ENCODE assay signal across 10 cellular contexts in the genomic region with DNA sequence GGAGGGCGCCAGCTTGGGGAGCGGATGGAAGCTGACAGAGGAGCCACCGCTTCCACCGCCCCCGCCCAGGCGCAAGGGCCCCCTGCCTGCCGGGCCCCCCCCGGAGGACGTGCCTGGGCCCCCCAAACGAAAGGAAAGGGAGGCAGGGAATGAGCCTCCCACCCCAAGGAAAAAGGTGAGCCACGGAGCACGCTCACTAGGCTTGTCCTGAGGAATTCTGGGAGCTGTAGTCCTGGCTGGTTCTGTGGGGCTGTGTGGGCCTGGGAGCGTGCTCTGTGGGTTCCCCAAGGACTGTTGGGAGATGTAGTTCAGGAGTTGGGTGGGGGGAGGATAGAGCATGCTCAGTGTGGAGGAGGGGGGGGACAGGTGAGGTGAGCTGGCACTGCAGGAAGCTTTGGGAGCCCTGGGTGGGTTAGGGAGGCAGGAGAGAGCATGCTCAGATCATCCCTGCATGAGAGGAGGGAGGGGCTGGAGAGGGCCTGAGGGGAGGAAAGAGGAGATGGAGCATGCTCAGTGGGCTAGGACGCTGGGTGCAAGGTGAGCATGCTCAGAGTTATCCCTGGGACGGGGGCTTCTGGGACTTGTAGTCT. TPM values are rescaled to one million over a fixed set of nuclear protein-coding genes. Genes with fewer than 3 reads are reported as not detected.
A peak's percentile ranks its signal among the peaks of the same experiment; 100 is the strongest.
DNase-seq lines count a peak whose midpoint lies in the region; ATAC-seq, FAIRE-seq and TF ChIP-seq lines count a peak whose summit lies in the region.
"Had no signal": no experiment of that assay in that cellular context is flagged by ENCODE, and none has a peak within 500 bp of the region (broad histone marks: within the 10 kb centered on the region; RNA-seq: fewer than 3 reads in every experiment).

No MANE protein-coding gene starts in this region.

- POLR2A ChIA-PET in A549 (lab: Yijun Ruan, JAX) = no interaction called here

- FAIRE-seq in A549 (lab: Jason Lieb, UNC) = peak; percentile 32
- peak; percentile 71 for FAIRE-seq in GM19239 (lab: Jason Lieb, UNC)

- H3K36me3 ChIP-seq in adipocyte (ENCODE audit: control insufficient read depth, insufficient read depth, low read length, severe bottlenecking) (peaks cover 23% of the 10 kb centered on the region), hepatocyte (replicated peaks; ENCODE audit: insufficient read depth, low read depth) (no peaks in the 10 kb centered on the region)

- H3K27ac ChIP-seq in A549 (peak overlapping the region; percentile 37 to 66; a peak in 3 of 6 replicates), hepatocyte (no peak overlapping the region)
- H3K27ac ChIP-seq: VCaP had no signal

- peaks cover 14% of the 10 kb centered on the region for H3K79me2 ChIP-seq in hepatocyte

- H3K4me3 ChIP-seq in A549 (no peak overlapping the region), adipocyte (ENCODE audit: low read length) (no peak overlapping the region), hepatocyte (no peak overlapping the region)

- no peaks in the 10 kb centered on the region for H3K9me2 ChIP-seq in hepatocyte (replicated peaks; ENCODE audit: insufficient read depth)

- H3K9ac ChIP-seq in adipocyte (ENCODE audit: low read length) = no peak overlapping the region

- DNase-seq in A549 (ENCODE audit: low read depth in 1 of 2, low spot score in 1 of 2) (peak; percentile 47 to 79), GM19239 (ENCODE audit: insufficient read length, low spot score) (no peak), NCI-H345 (lab: John Stamatoyannopoulos, UW) (peak; percentile 92), adipocyte (ENCODE audit: low read depth) (peak; percentile 38), hepatocyte (ENCODE audit: low spot score) (peak; percentile 71)
- peak; percentile 40 to 44 for DNase-seq in stimulated activated CD4-positive, alpha-beta T cell treated with anti-CD3 and anti-CD28 coated beads, Interleukin-4, amount 100 ng/mL, for 4 hours
- DNase-seq: naive B cell had no signal

- H3K27me3 ChIP-seq in adipocyte (replicated peaks; ENCODE audit: control insufficient read depth, insufficient read depth, low read length) (no peaks in the 10 kb centered on the region), hepatocyte (no peaks in the 10 kb centered on the region)

- peaks cover 3% of the 10 kb centered on the region for H4K20me1 ChIP-seq in hepatocyte (ENCODE audit: insufficient read depth, poor library complexity, severe bottlenecking)

- no peaks in the 10 kb centered on the region for H3K9me3 ChIP-seq in A549
- H3K9me3 ChIP-seq in adipocyte (ENCODE audit: control insufficient read depth, low read length) = no peaks in the 10 kb centered on the region
- H3K9me3 ChIP-seq in hepatocyte (ENCODE audit: low read depth) = no peaks in the 10 kb centered on the region

- H2AFZ ChIP-seq in hepatocyte = no peak overlapping the region

- WGBS in A549 (ENCODE audit: missing lambda C conversion rate) = 63% methylated on average over 13 of the region's 15 CpGs
- WGBS in hepatocyte (ENCODE audit: low lambda C conversion rate, missing lambda C conversion rate) = 74% methylated on average over 11 of the region's 15 CpGs

- H3K4me1 ChIP-seq in A549 (peaks cover 15% of the 10 kb centered on the region; the same call in 2 of the 3 replicates), adipocyte (ENCODE audit: control insufficient read depth, insufficient read depth, low read length) (no peaks in the 10 kb centered on the region), hepatocyte (ENCODE audit: insufficient read depth) (peaks cover 5% of the 10 kb centered on the region)

- CTCF ChIA-PET in A549 (lab: Yijun Ruan, JAX) = interaction anchor here (0.9 to 12.2 kb wide), 5 partner anchors 8 to 26 kb away, joined by 4 to 134 read pairs (median 5); no protein-coding TSS in a partner anchor

- no peak for TF ChIP-seq CTCF in A549 (IDR thresholded peaks at IDR 0.05)
- no peak for TF ChIP-seq CTCF in hepatocyte (IDR thresholded peaks at IDR 0.05; ENCODE audit: poor library complexity)

- H3K4me2 ChIP-seq in A549 (0 out of 3 replicates have a peak overlapping the region, but pooled peaks have one; percentile 17), hepatocyte (no peak overlapping the region)

- ATAC-seq in A549 = peak; percentile 56 to 76
- ATAC-seq in HG02852 (IDR thresholded peaks at IDR 0.05; ENCODE audit: unreplicated experiment) = no peak
- no peak for ATAC-seq in GM21381 (IDR thresholded peaks at IDR 0.05; ENCODE audit: unreplicated experiment)

- TF ChIP-seq EP300 in A549 (IDR thresholded peaks at IDR 0.05) = no peak

- no peak for TF ChIP-seq RAD21 in A549 (conservative IDR thresholded peaks at IDR 0.05 in 1 of 2, IDR thresholded peaks at IDR 0.05 in 1 of 2)

- no peak for TF ChIP-seq POLR2A in A549 (IDR thresholded peaks at IDR 0.05; ENCODE audit: low read length)

TF ChIP-seq in A549, 52 proteins besides CTCF, POLR2A, EP300 and RAD21 (continues in another document):
- no peak for TF ChIP-seq ZNF302 (CRISPR knock-in tag; IDR thresholded peaks at IDR 0.05)
- TF ChIP-seq CHD4 (IDR thresholded peaks at IDR 0.05; ENCODE audit: borderline replicate concordance) = no peak
- TF ChIP-seq, protein P1, sequence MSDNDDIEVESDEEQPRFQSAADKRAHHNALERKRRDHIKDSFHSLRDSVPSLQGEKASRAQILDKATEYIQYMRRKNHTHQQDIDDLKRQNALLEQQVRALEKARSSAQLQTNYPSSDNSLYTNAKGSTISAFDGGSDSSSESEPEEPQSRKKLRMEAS (IDR thresholded peaks at IDR 0.05) = no peak
- TF ChIP-seq, protein P2, sequence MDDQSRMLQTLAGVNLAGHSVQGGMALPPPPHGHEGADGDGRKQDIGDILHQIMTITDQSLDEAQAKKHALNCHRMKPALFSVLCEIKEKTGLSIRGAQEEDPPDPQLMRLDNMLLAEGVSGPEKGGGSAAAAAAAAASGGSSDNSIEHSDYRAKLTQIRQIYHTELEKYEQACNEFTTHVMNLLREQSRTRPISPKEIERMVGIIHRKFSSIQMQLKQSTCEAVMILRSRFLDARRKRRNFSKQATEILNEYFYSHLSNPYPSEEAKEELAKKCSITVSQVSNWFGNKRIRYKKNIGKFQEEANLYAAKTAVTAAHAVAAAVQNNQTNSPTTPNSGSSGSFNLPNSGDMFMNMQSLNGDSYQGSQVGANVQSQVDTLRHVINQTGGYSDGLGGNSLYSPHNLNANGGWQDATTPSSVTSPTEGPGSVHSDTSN (IDR thresholded peaks at IDR 0.05) = no peak
- no peak for TF ChIP-seq EHF (CRISPR knock-in tag; IDR thresholded peaks at IDR 0.05)
- TF ChIP-seq CBX2 (IDR thresholded peaks at IDR 0.05; ENCODE audit: borderline replicate concordance, low read depth) = no peak
- TF ChIP-seq RFX5 (IDR thresholded peaks at IDR 0.05) = no peak
- no peak for TF ChIP-seq NPAS2 (CRISPR knock-in tag; IDR thresholded peaks at IDR 0.05; ENCODE audit: borderline replicate concordance)
- TF ChIP-seq NR3C1 (IDR thresholded peaks at IDR 0.05) = no peak
- no peak for TF ChIP-seq PHF8 (IDR thresholded peaks at IDR 0.05; ENCODE audit: borderline replicate concordance, low read depth)

RNA-seq across cellular contexts. Expression of a gene that starts 4.5 kb away (rescaled TPM):
- polyA plus RNA-seq in A549 (2011; rRNA removed) (5.6 and 7.0 TPM in 2 replicates), A549 (2017; fragmentation: RNase III; extraction: RNeasy Plus Mini Kit Qiagen cat#74134 plus additional on column Dnase treatment) (15.5 to 21.5 TPM (median 18.3 TPM) in 3 replicates), hepatocyte (2.1 and 3.6 TPM in 2 replicates)
- 11.4 and 17.1 TPM in 2 replicates for polyA plus RNA-seq in A549 (2012; cell fraction: cytosol; rRNA removed)
- polyA plus RNA-seq in A549 (2012; cell fraction: nucleus; rRNA removed) = 29.7 and 38.9 TPM in 2 replicates
- polyA minus RNA-seq in A549 (2011; rRNA and poly(A)+ RNA removed) = 6.8 and 9.4 TPM in 2 replicates
- total RNA-seq in hepatocyte = 15.6 and 19.4 TPM in 2 replicates

RNA-seq across cellular contexts. Expression of a gene that starts 21.0 kb away (rescaled TPM):
- polyA plus RNA-seq in A549 (2011; rRNA removed) (14.1 and 17.3 TPM in 2 replicates), A549 (2017; fragmentation: RNase III; extraction: RNeasy Plus Mini Kit Qiagen cat#74134 plus additional on column Dnase treatment) (7.1 to 11.8 TPM (median 10.5 TPM) in 3 replicates), hepatocyte (54.0 and 56.9 TPM in 2 replicates)
- 5.9 and 10.3 TPM in 2 replicates for polyA plus RNA-seq in A549 (2012; cell fraction: cytosol; rRNA removed)
- polyA plus RNA-seq in A549 (2012; cell fraction: nucleus; rRNA removed) = 10.8 and 11.6 TPM in 2 replicates
- polyA minus RNA-seq in A549 (2011; rRNA and poly(A)+ RNA removed) = 11.0 and 13.8 TPM in 2 replicates
- 42.4 and 52.5 TPM in 2 replicates for total RNA-seq in hepatocyte

RNA-seq across cellular contexts. Expression of a gene that starts 29.7 kb away (rescaled TPM):
- polyA plus RNA-seq in A549 (2011; rRNA removed) (2.0 and 3.8 TPM in 2 replicates), A549 (2017; fragmentation: RNase III; extraction: RNeasy Plus Mini Kit Qiagen cat#74134 plus additional on column Dnase treatment) (15.7 to 22.6 TPM (median 21.2 TPM) in 3 replicates), hepatocyte (2.2 and 2.3 TPM in 2 replicates)
- polyA plus RNA-seq in A549 (2012; cell fraction: cytosol; rRNA removed) = 8.7 and 11.2 TPM in 2 replicates
- 30.5 and 31.9 TPM in 2 replicates for polyA plus RNA-seq in A549 (2012; cell fraction: nucleus; rRNA removed)
- polyA minus RNA-seq in A549 (2011; rRNA and poly(A)+ RNA removed) = 3.9 and 7.0 TPM in 2 replicates
- total RNA-seq in hepatocyte = 1.8 and 2.7 TPM in 2 replicates

RNA-seq across cellular contexts. Expression of a gene that starts 31.5 kb away (rescaled TPM):
- 0.13 and 0.44 TPM in 2 replicates for polyA plus RNA-seq in A549 (2011; rRNA removed)
- polyA plus RNA-seq in A549 (2012; cell fraction: cytosol; rRNA removed) = 0.34 and 0.52 TPM in 2 replicates
- polyA plus RNA-seq in A549 (2012; cell fraction: nucleus; rRNA removed) = 0.23 and 0.54 TPM in 2 replicates
- 0.16 to 0.30 TPM (median 0.23 TPM) in 3 replicates for polyA plus RNA-seq in A549 (2017; fragmentation: RNase III; extraction: RNeasy Plus Mini Kit Qiagen cat#74134 plus additional on column Dnase treatment)
- 0.17 and 0.63 TPM in 2 replicates for polyA minus RNA-seq in A549 (2011; rRNA and poly(A)+ RNA removed)
- 1.1 and 1.7 TPM in 2 replicates for total RNA-seq in hepatocyte
- 13.0 and 18.2 TPM in 2 replicates for polyA plus RNA-seq in hepatocyte

RNA-seq across cellular contexts. Expression of a gene that starts 34.0 kb away (rescaled TPM):
- polyA plus RNA-seq in A549 (2011; rRNA removed) (9.5 and 10.8 TPM in 2 replicates), A549 (2017; fragmentation: RNase III; extraction: RNeasy Plus Mini Kit Qiagen cat#74134 plus additional on column Dnase treatment) (12.9 to 13.9 TPM (median 13.6 TPM) in 3 replicates), hepatocyte (54.1 and 57.3 TPM in 2 replicates)
- 23.9 and 29.3 TPM in 2 replicates for polyA plus RNA-seq in A549 (2012; cell fraction: cytosol; rRNA removed)
- polyA plus RNA-seq in A549 (2012; cell fraction: nucleus; rRNA removed) = 13.5 and 14.3 TPM in 2 replicates
- 2.3 and 3.6 TPM in 2 replicates for polyA minus RNA-seq in A549 (2011; rRNA and poly(A)+ RNA removed)
- 21.4 and 25.7 TPM in 2 replicates for total RNA-seq in hepatocyte

Comparison
In these comparisons a context has a peak if more than half of its experiments do, and no peak if none do; other contexts are left out.
1. ATAC-seq: peak in A549 (2 of 2); none in HG02852 (single experiment) and GM21381 (single experiment).